Comparison of ENCODE assay signal across 9 cellular contexts in the genomic region with DNA sequence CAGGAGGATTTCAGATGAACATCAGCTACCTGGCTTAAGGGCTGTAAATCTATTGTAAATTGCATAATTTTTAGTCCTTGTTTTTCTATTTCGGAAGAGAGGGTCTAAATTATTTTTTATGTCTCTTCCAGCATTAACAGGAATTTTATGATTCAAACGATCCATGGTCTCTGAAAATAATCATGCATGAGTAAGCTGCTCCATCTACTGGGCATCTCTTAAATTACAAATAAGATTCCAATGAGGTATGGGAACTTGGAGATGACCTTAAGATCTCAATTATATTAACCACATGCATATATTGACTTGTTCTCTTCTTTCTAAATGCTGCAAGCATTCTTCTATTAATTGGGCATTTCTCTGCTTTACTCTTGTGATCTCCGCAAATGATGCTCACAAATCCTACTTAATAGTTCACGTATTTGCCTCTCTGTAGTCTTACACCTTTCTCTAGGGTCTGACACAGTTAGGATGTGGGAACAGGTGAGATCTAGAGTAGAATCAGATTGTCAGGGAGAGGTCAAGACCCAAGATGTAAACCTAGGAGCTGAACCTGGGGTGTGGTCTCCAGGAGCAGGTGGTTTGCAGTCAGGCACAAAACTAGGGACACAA.
A peak's percentile ranks its signal among the peaks of the same experiment; 100 is the strongest.
DNase-seq lines count a peak whose midpoint lies in the region; ATAC-seq and TF ChIP-seq lines count a peak whose summit lies in the region.
"Had no signal": no experiment of that assay in that cellular context is flagged by ENCODE, and none has a peak within 500 bp of the region (broad histone marks: within the 10 kb centered on the region; RNA-seq: fewer than 3 reads in every experiment).

No MANE protein-coding gene starts in this region.

- no peak overlapping the region for H3K4me3 Mint-ChIP-seq in GM23338

- no peak overlapping the region for H2AFZ ChIP-seq in GM23338

- no peaks in the 10 kb centered on the region for H3F3A ChIP-seq in DOHH2 (ENCODE audit: control insufficient read depth, insufficient read depth)
- H3F3A ChIP-seq in GM23338 (replicated peaks; ENCODE audit: low read depth): no peaks in the 10 kb centered on the region

- no peaks in the 10 kb centered on the region for H3K36me3 Mint-ChIP-seq in GM23338 (ENCODE audit: low read depth)

- H3K4me1 ChIP-seq in DOHH2 (ENCODE audit: control insufficient read depth, low read length): no peaks in the 10 kb centered on the region
- H3K4me1 ChIP-seq in GM23338 (ENCODE audit: insufficient read depth): peaks cover 15% of the 10 kb centered on the region
- H3K4me1 ChIP-seq: SJSA1 had no signal

- in situ Hi-C loops in brain microvascular endothelial cell (cut with HindIII; ENCODE audit: low pct_ligation_motif_present, low sequenced_read_pairs): no loop called here

- DNase-seq in GM23338 (ENCODE audit: low spot score): peak; percentile 65
- peak; percentile 23 for DNase-seq in NCI-H2029 (lab: John Stamatoyannopoulos, UW)
- no peak for DNase-seq in brain microvascular endothelial cell
- no peak for DNase-seq in left lobe of liver (ENCODE audit: low spot score)
- no peak for DNase-seq in stimulated activated CD4-positive, alpha-beta T cell treated with anti-CD3 and anti-CD28 coated beads, Interleukin-2, amount 100 ng/mL, for 48 hours

- peaks cover 12% of the 10 kb centered on the region; the same call in 1 of the 2 replicates for H3K27me3 ChIP-seq in DOHH2 (ENCODE audit: control insufficient read depth, low read length)
- no peaks in the 10 kb centered on the region for H3K27me3 ChIP-seq in GM23338 (ENCODE audit: insufficient read depth)
- H3K27me3 ChIP-seq in brain microvascular endothelial cell (replicated peaks): no peaks in the 10 kb centered on the region
- H3K27me3 ChIP-seq: SJSA1 had no signal

- H3K4me3 ChIP-seq in DOHH2 (ENCODE audit: low read length): no peak overlapping the region
- no peak overlapping the region for H3K4me3 ChIP-seq in GM23338
- no peak overlapping the region for H3K4me3 ChIP-seq in brain microvascular endothelial cell (ENCODE audit: low read depth, low read length)
- H3K4me3 ChIP-seq: SJSA1 had no signal

- no peak overlapping the region for H3K27ac Mint-ChIP-seq in GM23338

- H3K27ac ChIP-seq in DOHH2 (ENCODE audit: low read depth, low read length) (no peak overlapping the region), GM23338 (ENCODE audit: low read depth) (no peak overlapping the region), brain microvascular endothelial cell (no peak overlapping the region)
- H3K27ac ChIP-seq: SJSA1 had no signal

- H3K79me2 ChIP-seq in DOHH2 (ENCODE audit: control insufficient read depth, low read length) (no peaks in the 10 kb centered on the region), GM23338 (replicated peaks; ENCODE audit: insufficient read depth) (no peaks in the 10 kb centered on the region)

- TF ChIP-seq CTCF in DOHH2 (IDR thresholded peaks at IDR 0.05; ENCODE audit: low read depth, low read length, poor library complexity, severe bottlenecking) (peak; percentile 60), GM23338 (conservative IDR thresholded peaks at IDR 0.05; ENCODE audit: low read depth in 2 of 2) (peak; percentile 69 to 86), brain microvascular endothelial cell (IDR thresholded peaks at IDR 0.05; ENCODE audit: low read depth, low read length, missing control alignments) (peak; percentile 33)

- ATAC-seq in GM23338 (peak; percentile 71), left lobe of liver (peak; percentile 68), GM19023 (IDR thresholded peaks at IDR 0.05; ENCODE audit: unreplicated experiment) (no peak), HG03280 (IDR thresholded peaks at IDR 0.05; ENCODE audit: unreplicated experiment) (no peak)

- H4K20me1 ChIP-seq in DOHH2 (ENCODE audit: control insufficient read depth, insufficient read depth, low read depth, low read length): no peaks in the 10 kb centered on the region
- H4K20me1 ChIP-seq in GM23338 (replicated peaks; ENCODE audit: insufficient read depth): no peaks in the 10 kb centered on the region

- no peaks in the 10 kb centered on the region for H3K9me3 ChIP-seq in DOHH2 (ENCODE audit: control insufficient read depth, insufficient read depth, low read length)
- H3K9me3 ChIP-seq: SJSA1 had no signal

- peaks cover 2% of the 10 kb centered on the region for H3K27me3 Mint-ChIP-seq in GM23338 (ENCODE audit: insufficient read depth, low read depth, poor library complexity)

- peaks cover 16% of the 10 kb centered on the region; the same call in 2 of the 3 replicates for H3K4me1 Mint-ChIP-seq in GM23338

- H3K9me3 Mint-ChIP-seq in GM23338: no peaks in the 10 kb centered on the region

- H3K36me3 ChIP-seq in DOHH2 (ENCODE audit: control insufficient read depth, low read length): no peaks in the 10 kb centered on the region
- H3K36me3 ChIP-seq in GM23338 (ENCODE audit: insufficient read depth): no peaks in the 10 kb centered on the region
- H3K36me3 ChIP-seq in brain microvascular endothelial cell (replicated peaks): no peaks in the 10 kb centered on the region
- H3K36me3 ChIP-seq: SJSA1 had no signal

- no peak overlapping the region for H3K4me2 ChIP-seq in DOHH2 (ENCODE audit: low read length)
- H3K4me2 ChIP-seq in GM23338: no peak overlapping the region

- H3K9me2 ChIP-seq in DOHH2 (replicated peaks; ENCODE audit: control insufficient read depth, low read length) (no peaks in the 10 kb centered on the region), GM23338 (ENCODE audit: insufficient read depth) (no peaks in the 10 kb centered on the region)

TF ChIP-seq in GM23338, 12 proteins besides CTCF, POLR2A, EP300 and RAD21 (continues in another document):
- no peak for TF ChIP-seq JUNB (IDR thresholded peaks at IDR 0.05; ENCODE audit: unreplicated experiment)
- TF ChIP-seq EZH2phosphoT487 (IDR thresholded peaks at IDR 0.05; ENCODE audit: unreplicated experiment): no peak
- TF ChIP-seq, protein P1, sequence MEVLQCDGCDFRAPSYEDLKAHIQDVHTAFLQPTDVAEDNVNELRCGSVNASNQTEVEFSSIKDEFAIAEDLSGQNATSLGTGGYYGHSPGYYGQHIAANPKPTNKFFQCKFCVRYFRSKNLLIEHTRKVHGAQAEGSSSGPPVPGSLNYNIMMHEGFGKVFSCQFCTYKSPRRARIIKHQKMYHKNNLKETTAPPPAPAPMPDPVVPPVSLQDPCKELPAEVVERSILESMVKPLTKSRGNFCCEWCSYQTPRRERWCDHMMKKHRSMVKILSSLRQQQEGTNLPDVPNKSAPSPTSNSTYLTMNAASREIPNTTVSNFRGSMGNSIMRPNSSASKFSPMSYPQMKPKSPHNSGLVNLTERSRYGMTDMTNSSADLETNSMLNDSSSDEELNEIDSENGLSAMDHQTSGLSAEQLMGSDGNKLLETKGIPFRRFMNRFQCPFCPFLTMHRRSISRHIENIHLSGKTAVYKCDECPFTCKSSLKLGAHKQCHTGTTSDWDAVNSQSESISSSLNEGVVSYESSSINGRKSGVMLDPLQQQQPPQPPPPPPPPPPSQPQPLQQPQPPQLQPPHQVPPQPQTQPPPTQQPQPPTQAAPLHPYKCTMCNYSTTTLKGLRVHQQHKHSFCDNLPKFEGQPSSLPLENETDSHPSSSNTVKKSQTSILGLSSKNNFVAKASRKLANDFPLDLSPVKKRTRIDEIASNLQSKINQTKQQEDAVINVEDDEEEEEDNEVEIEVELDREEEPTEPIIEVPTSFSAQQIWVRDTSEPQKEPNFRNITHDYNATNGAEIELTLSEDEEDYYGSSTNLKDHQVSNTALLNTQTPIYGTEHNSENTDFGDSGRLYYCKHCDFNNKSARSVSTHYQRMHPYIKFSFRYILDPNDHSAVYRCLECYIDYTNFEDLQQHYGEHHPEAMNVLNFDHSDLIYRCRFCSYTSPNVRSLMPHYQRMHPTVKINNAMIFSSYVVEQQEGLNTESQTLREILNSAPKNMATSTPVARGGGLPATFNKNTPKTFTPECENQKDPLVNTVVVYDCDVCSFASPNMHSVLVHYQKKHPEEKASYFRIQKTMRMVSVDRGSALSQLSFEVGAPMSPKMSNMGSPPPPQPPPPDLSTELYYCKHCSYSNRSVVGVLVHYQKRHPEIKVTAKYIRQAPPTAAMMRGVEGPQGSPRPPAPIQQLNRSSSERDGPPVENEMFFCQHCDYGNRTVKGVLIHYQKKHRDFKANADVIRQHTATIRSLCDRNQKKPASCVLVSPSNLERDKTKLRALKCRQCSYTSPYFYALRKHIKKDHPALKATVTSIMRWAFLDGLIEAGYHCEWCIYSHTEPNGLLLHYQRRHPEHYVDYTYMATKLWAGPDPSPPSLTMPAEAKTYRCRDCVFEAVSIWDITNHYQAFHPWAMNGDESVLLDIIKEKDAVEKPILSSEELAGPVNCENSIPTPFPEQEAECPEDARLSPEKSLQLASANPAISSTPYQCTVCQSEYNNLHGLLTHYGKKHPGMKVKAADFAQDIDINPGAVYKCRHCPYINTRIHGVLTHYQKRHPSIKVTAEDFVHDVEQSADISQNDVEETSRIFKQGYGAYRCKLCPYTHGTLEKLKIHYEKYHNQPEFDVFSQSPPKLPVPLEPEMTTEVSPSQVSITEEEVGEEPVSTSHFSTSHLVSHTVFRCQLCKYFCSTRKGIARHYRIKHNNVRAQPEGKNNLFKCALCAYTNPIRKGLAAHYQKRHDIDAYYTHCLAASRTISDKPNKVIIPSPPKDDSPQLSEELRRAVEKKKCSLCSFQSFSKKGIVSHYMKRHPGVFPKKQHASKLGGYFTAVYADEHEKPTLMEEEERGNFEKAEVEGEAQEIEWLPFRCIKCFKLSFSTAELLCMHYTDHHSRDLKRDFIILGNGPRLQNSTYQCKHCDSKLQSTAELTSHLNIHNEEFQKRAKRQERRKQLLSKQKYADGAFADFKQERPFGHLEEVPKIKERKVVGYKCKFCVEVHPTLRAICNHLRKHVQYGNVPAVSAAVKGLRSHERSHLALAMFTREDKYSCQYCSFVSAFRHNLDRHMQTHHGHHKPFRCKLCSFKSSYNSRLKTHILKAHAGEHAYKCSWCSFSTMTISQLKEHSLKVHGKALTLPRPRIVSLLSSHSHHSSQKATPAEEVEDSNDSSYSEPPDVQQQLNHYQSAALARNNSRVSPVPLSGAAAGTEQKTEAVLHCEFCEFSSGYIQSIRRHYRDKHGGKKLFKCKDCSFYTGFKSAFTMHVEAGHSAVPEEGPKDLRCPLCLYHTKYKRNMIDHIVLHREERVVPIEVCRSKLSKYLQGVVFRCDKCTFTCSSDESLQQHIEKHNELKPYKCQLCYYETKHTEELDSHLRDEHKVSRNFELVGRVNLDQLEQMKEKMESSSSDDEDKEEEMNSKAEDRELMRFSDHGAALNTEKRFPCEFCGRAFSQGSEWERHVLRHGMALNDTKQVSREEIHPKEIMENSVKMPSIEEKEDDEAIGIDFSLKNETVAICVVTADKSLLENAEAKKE (CRISPR knock-in tag; IDR thresholded peaks at IDR 0.05): no peak

Comparison
In these comparisons a context has a peak if more than half of its experiments do, and no peak if none do; other contexts are left out.
1. ATAC-seq: peak in GM23338 (single experiment) and left lobe of liver (single experiment); none in GM19023 (single experiment) and HG03280 (single experiment).
2. DNase-seq: peak in GM23338 (single experiment) and NCI-H2029 (single experiment); none in brain microvascular endothelial cell (single experiment), left lobe of liver (single experiment) and stimulated activated CD4-positive, alpha-beta T cell treated with anti-CD3 and anti-CD28 coated beads, Interleukin-2, amount 100 ng/mL, for 48 hours (0 of 2).
3. Peak in every context shown above with its lines, with median percentiles within 50 percentile points of each other: CTCF ChIP-seq.